In genomic region chr15:82613764-82614163, GRCh38 we compare ENCODE assay signal across 21 cellular contexts. TPM values are rescaled to one million over a fixed set of nuclear protein-coding genes. Genes with fewer than 3 reads are reported as not detected.
DNase-seq lines count a peak whose midpoint lies in the region; ATAC-seq and TF ChIP-seq lines count a peak whose summit lies in the region.
"Had no signal": no experiment of that assay in that cellular context is flagged by ENCODE, and none has a peak within 500 bp of the region (broad histone marks: within the 10 kb centered on the region; RNA-seq: fewer than 3 reads in every experiment).

No MANE protein-coding gene starts in this region.

- TF ChIP-seq POLR2A in vagina (IDR thresholded peaks at IDR 0.05), result no peak

- H3K9ac ChIP-seq in colonic mucosa (ENCODE audit: low read depth in 2 of 2, low read length in 2 of 2), result no peak overlapping the region
- H3K9ac ChIP-seq: SK-N-SH had no signal

- H3K27ac ChIP-seq in right cardiac atrium (ENCODE audit: low read length), result no peak overlapping the region
- no peak overlapping the region for H3K27ac ChIP-seq in colonic mucosa
- H3K27ac ChIP-seq in vagina, result peak overlapping the region; percentile 12
- H3K27ac ChIP-seq: 22Rv1 had no signal

- peak; percentile 25 to 63 (median 58) for DNase-seq in right cardiac atrium
- DNase-seq in Right ventricle myocardium superior, result no peak
- DNase-seq in colonic mucosa, result peak; percentile 21
- DNase-seq in nephron progenitor cell, result peak; percentile 4
- no peak for DNase-seq in vagina (ENCODE audit: extremely low spot score in 2 of 2)
- no peak for DNase-seq in HT-29 (ENCODE audit: low spot score)
- DNase-seq: BE2C; CD4-positive, CD25-positive, alpha-beta regulatory T cell; EL; H9; KBM-7; NCI-H187; NCI-H2107; NCI-H510A; NCI-H748 treated with DMSO at 0.1 percent for 48 hours; NK-92 treated with Interleukin-12 subunit alpha and Interleukin-12 subunit beta, amount 100 ng/mL, for 24 hours; SHP77; SK-N-SH had no signal

- no peak overlapping the region for H3K27ac Mint-ChIP-seq in nephron progenitor cell
- H3K27ac Mint-ChIP-seq: CD4-positive, CD25-positive, alpha-beta regulatory T cell; H9 had no signal

- H3K36me3 ChIP-seq in colonic mucosa, result no peaks in the 10 kb centered on the region
- H3K36me3 ChIP-seq in vagina, result no peaks in the 10 kb centered on the region
- H3K36me3 ChIP-seq: BE2C had no signal

- H3K4me3 ChIP-seq in right cardiac atrium (ENCODE audit: low read length) (no peak overlapping the region), colonic mucosa (no peak overlapping the region), vagina (no peak overlapping the region)

- no peaks in the 10 kb centered on the region for H3K9me3 Mint-ChIP-seq in nephron progenitor cell
- H3K9me3 Mint-ChIP-seq: CD4-positive, CD25-positive, alpha-beta regulatory T cell; H9 had no signal

- TF ChIP-seq CTCF in colonic mucosa (IDR thresholded peaks at IDR 0.05), result no peak
- TF ChIP-seq CTCF in nephron progenitor cell (IDR thresholded peaks at IDR 0.05), result no peak
- no peak for TF ChIP-seq CTCF in vagina (IDR thresholded peaks at IDR 0.05)

- H3K9me3 ChIP-seq in right cardiac atrium (ENCODE audit: control insufficient read depth, low read length), result no peaks in the 10 kb centered on the region
- no peaks in the 10 kb centered on the region for H3K9me3 ChIP-seq in colonic mucosa
- H3K9me3 ChIP-seq in vagina, result no peaks in the 10 kb centered on the region
- H3K9me3 ChIP-seq: BE2C, SK-N-SH had no signal

- peaks cover 37% of the 10 kb centered on the region for H3K27me3 Mint-ChIP-seq in nephron progenitor cell (ENCODE audit: low read depth, poor library complexity)

- peak; percentile 31 to 43 for ATAC-seq in right cardiac atrium
- no peak for ATAC-seq in Right ventricle myocardium superior (ENCODE audit: poor library complexity)
- no peak for ATAC-seq in GM21529 (IDR thresholded peaks at IDR 0.05; ENCODE audit: unreplicated experiment)
- no peak for ATAC-seq in HG02852 (IDR thresholded peaks at IDR 0.05; ENCODE audit: unreplicated experiment)

- H3K4me3 Mint-ChIP-seq in nephron progenitor cell, result no peak overlapping the region
- H3K4me3 Mint-ChIP-seq: CD4-positive, CD25-positive, alpha-beta regulatory T cell; H9 had no signal

- no peaks in the 10 kb centered on the region for H3K4me1 ChIP-seq in right cardiac atrium (ENCODE audit: control insufficient read depth, insufficient read depth, low read length)
- H3K4me1 ChIP-seq in colonic mucosa, result no peaks in the 10 kb centered on the region
- no peaks in the 10 kb centered on the region for H3K4me1 ChIP-seq in vagina
- H3K4me1 ChIP-seq: BE2C had no signal

- H3K27me3 ChIP-seq in right cardiac atrium (ENCODE audit: control insufficient read depth, insufficient read depth) (no peaks in the 10 kb centered on the region), colonic mucosa (no peaks in the 10 kb centered on the region), vagina (no peaks in the 10 kb centered on the region)

- H3K4me1 Mint-ChIP-seq in nephron progenitor cell, result no peaks in the 10 kb centered on the region
- H3K4me1 Mint-ChIP-seq: CD4-positive, CD25-positive, alpha-beta regulatory T cell; H9 had no signal

- intact Hi-C loops in right cardiac atrium (cut with DNase I), result no loop called here
- intact Hi-C loops in Right ventricle myocardium superior (cut with DNase I), result no loop called here
- intact Hi-C loops in colonic mucosa (cut with DNase I), result no loop called here
- intact Hi-C loops in vagina (cut with DNase I), result no loop called here

- WGBS in right cardiac atrium, result 56% methylated on average over 12 of the region's 12 CpGs

- no peaks in the 10 kb centered on the region for H3K36me3 Mint-ChIP-seq in nephron progenitor cell (ENCODE audit: low read depth)
- H3K36me3 Mint-ChIP-seq: CD4-positive, CD25-positive, alpha-beta regulatory T cell had no signal

RNA-seq across cellular contexts. Expression of gene CPEB1, which starts 33.4 kb away (rescaled TPM):
- 1 to 10 TPM; 1.6 to 7.8 (median 5.5) TPM for total RNA-seq in right cardiac atrium
- polyA plus RNA-seq in right cardiac atrium, result 2.4 TPM
- 1.3 TPM for total RNA-seq in Right ventricle myocardium superior
- total RNA-seq in colonic mucosa, result 1 to 10 TPM in 1 of 2 donors, under 1 TPM in 1; 0.40 to 1.4 TPM
- total RNA-seq in vagina, result 10.6 TPM
- not detected in 2 replicates for total RNA-seq in HT-29 (2014; rRNA removed; shearing (Covaris generic))
- total RNA-seq: CD4-positive, CD25-positive, alpha-beta regulatory T cell had no signal

Comparison
In these comparisons a context has a peak if more than half of its experiments do, and no peak if none do; other contexts are left out.
1. ATAC-seq: peak in right cardiac atrium (2 of 2); none in Right ventricle myocardium superior (single experiment), GM21529 (single experiment) and HG02852 (single experiment).
2. DNase-seq: peak in right cardiac atrium (3 of 3), colonic mucosa (single experiment) and nephron progenitor cell (single experiment); none in Right ventricle myocardium superior (single experiment), vagina (0 of 2) and HT-29 (single experiment).